Comparison of ENCODE assay signal across 17 cellular contexts in the genomic region with DNA sequence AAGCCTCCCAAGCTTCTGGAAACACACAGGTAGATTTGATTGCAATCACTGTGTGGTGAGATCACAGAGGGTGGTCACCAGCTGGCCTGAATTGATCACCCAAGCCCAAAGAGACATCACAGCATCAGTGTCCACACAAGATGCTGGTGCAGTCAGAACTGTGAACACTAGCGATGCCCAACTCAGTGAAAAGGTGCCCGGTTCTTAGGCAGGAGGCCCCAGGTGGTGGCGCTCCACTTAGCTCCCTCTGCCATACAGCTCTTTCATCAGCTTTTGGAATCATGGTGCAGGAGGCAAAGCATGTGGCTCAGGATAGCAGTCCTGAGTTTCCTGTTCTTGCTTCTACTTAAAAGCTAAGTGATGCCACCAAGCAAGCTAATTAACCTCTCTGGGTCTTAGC. TPM values are rescaled to one million over a fixed set of nuclear protein-coding genes. Genes with fewer than 3 reads are reported as not detected.
DNase-seq lines count a peak whose midpoint lies in the region; ATAC-seq and TF ChIP-seq lines count a peak whose summit lies in the region.
"Had no signal": no experiment of that assay in that cellular context is flagged by ENCODE, and none has a peak within 500 bp of the region (broad histone marks: within the 10 kb centered on the region; RNA-seq: fewer than 3 reads in every experiment).

No MANE protein-coding gene starts in this region.

- no peak for DNase-seq in activated naive CD4-positive, alpha-beta T cell treated with Interleukin-2 at 50 U/mL for 16 hours
- DNase-seq in NCI-H69 (lab: John Stamatoyannopoulos, UW), result peak; percentile 46
- no peak for DNase-seq in effector memory CD8-positive, alpha-beta T cell
- peak; percentile 41 for DNase-seq in upper lobe of right lung
- no peak for DNase-seq in MG63
- DNase-seq: BE2C; GDM1; stimulated activated CD8-positive, alpha-beta memory T cell treated with anti-CD3 and anti-CD28 coated beads, Interleukin-4, amount 100 ng/mL, for 48 hours; T-helper 9 cell had no signal

- H3K27me3 ChIP-seq in upper lobe of right lung (no peaks in the 10 kb centered on the region), MG63 (no peaks in the 10 kb centered on the region)
- H3K27me3 ChIP-seq: ascending aorta, BE2C had no signal

- peak overlapping the region; percentile 17 for H3K4me3 Mint-ChIP-seq in activated naive CD4-positive, alpha-beta T cell treated with anti-CD3 and anti-CD28 coated beads, Interleukin-2, amount 50 U/mL, for 24 hours
- peak overlapping the region in 1 of 2 donors; percentile 5 for H3K4me3 Mint-ChIP-seq in effector memory CD8-positive, alpha-beta T cell

- intact Hi-C loops in upper lobe of right lung (cut with DNase I), result no loop called here

- no peaks in the 10 kb centered on the region for H3K9me3 Mint-ChIP-seq in activated naive CD4-positive, alpha-beta T cell treated with anti-CD3 and anti-CD28 coated beads, Interleukin-2, amount 50 U/mL, for 24 hours
- H3K9me3 Mint-ChIP-seq in effector memory CD8-positive, alpha-beta T cell, result no peaks in the 10 kb centered on the region

- ATAC-seq in effector memory CD8-positive, alpha-beta T cell (replicated peaks), result no peak
- ATAC-seq in upper lobe of right lung (no peak), HG02938 (IDR thresholded peaks at IDR 0.05; ENCODE audit: unreplicated experiment) (no peak), HG03439 (IDR thresholded peaks at IDR 0.05; ENCODE audit: unreplicated experiment) (no peak)

- no peaks in the 10 kb centered on the region for H3K36me3 ChIP-seq in upper lobe of right lung
- no peaks in the 10 kb centered on the region for H3K36me3 ChIP-seq in MG63
- H3K36me3 ChIP-seq: ascending aorta, prostate gland had no signal

- peaks cover 81% of the 10 kb centered on the region for H3K4me1 Mint-ChIP-seq in activated naive CD4-positive, alpha-beta T cell treated with anti-CD3 and anti-CD28 coated beads, Interleukin-2, amount 50 U/mL, for 24 hours
- peaks cover 58 to 69% of the 10 kb centered on the region in 2 donors for H3K4me1 Mint-ChIP-seq in effector memory CD8-positive, alpha-beta T cell (ENCODE audit: low read depth in 2 of 2)

- H3K27ac Mint-ChIP-seq in activated naive CD4-positive, alpha-beta T cell treated with anti-CD3 and anti-CD28 coated beads, Interleukin-2, amount 50 U/mL, for 24 hours, result peak overlapping the region; percentile 73
- peak overlapping the region; percentile 85 to 96 for H3K27ac Mint-ChIP-seq in effector memory CD8-positive, alpha-beta T cell

- TF ChIP-seq CTCF in upper lobe of right lung (IDR thresholded peaks at IDR 0.05), result no peak

- H3K27ac ChIP-seq in upper lobe of right lung, result no peak overlapping the region
- H3K27ac ChIP-seq: ascending aorta, prostate gland had no signal

- no peaks in the 10 kb centered on the region for H3K9me3 ChIP-seq in upper lobe of right lung
- H3K9me3 ChIP-seq in MG63, result no peaks in the 10 kb centered on the region
- H3K9me3 ChIP-seq: ascending aorta, BE2C, prostate gland had no signal

- H3K4me3 ChIP-seq in upper lobe of right lung (no peak overlapping the region), MG63 (no peak overlapping the region)
- H3K4me3 ChIP-seq: ascending aorta, prostate gland had no signal

- H3K4me1 ChIP-seq in upper lobe of right lung, result peaks cover 48% of the 10 kb centered on the region
- H3K4me1 ChIP-seq: BE2C had no signal

- no peaks in the 10 kb centered on the region for H3K27me3 Mint-ChIP-seq in activated naive CD4-positive, alpha-beta T cell treated with anti-CD3 and anti-CD28 coated beads, Interleukin-2, amount 50 U/mL, for 24 hours
- H3K27me3 Mint-ChIP-seq in effector memory CD8-positive, alpha-beta T cell, result no peaks in the 10 kb centered on the region

- H3K36me3 Mint-ChIP-seq in activated naive CD4-positive, alpha-beta T cell treated with anti-CD3 and anti-CD28 coated beads, Interleukin-2, amount 50 U/mL, for 24 hours, result no peaks in the 10 kb centered on the region
- H3K36me3 Mint-ChIP-seq in effector memory CD8-positive, alpha-beta T cell (ENCODE audit: insufficient read depth), result peaks cover 20% of the 10 kb centered on the region

RNA-seq across cellular contexts. Expression of gene DGCR2, which starts 11.1 kb away (rescaled TPM):
- total RNA-seq in upper lobe of right lung, result 70.6 TPM
- total RNA-seq in MG63 (2014; rRNA removed; shearing (Covaris generic); ENCODE audit: low replicate concordance), result 17.8 and 26.5 TPM in 2 replicates

RNA-seq across cellular contexts. Expression of gene TSSK2, which starts 20.0 kb away (rescaled TPM):
- not detected for total RNA-seq in upper lobe of right lung
- total RNA-seq in MG63 (2014; rRNA removed; shearing (Covaris generic); ENCODE audit: low replicate concordance), result not detected in 2 replicates
- total RNA-seq: ascending aorta, fibroblast of villous mesenchyme, mesenteric fat pad, RPMI7951 had no signal

RNA-seq across cellular contexts. Expression of gene ESS2, which starts 33.3 kb away (rescaled TPM):
- 14.0 TPM for total RNA-seq in upper lobe of right lung
- total RNA-seq in MG63 (2014; rRNA removed; shearing (Covaris generic); ENCODE audit: low replicate concordance), result 19.0 and 19.5 TPM in 2 replicates

RNA-seq across cellular contexts. Expression of gene GSC2, which starts 39.0 kb away (rescaled TPM):
- not detected for total RNA-seq in upper lobe of right lung
- not detected in 2 replicates for total RNA-seq in MG63 (2014; rRNA removed; shearing (Covaris generic); ENCODE audit: low replicate concordance)
- total RNA-seq: ascending aorta, fibroblast of villous mesenchyme, mesenteric fat pad, RPMI7951 had no signal

Comparison
In these comparisons a context has a peak if more than half of its experiments do, and no peak if none do; other contexts are left out.
1. DNase-seq: peak in NCI-H69 (single experiment) and upper lobe of right lung (single experiment); none in activated naive CD4-positive, alpha-beta T cell treated with Interleukin-2 at 50 U/mL for 16 hours (single experiment), effector memory CD8-positive, alpha-beta T cell (0 of 3) and MG63 (single experiment).